In the genomic region with DNA sequence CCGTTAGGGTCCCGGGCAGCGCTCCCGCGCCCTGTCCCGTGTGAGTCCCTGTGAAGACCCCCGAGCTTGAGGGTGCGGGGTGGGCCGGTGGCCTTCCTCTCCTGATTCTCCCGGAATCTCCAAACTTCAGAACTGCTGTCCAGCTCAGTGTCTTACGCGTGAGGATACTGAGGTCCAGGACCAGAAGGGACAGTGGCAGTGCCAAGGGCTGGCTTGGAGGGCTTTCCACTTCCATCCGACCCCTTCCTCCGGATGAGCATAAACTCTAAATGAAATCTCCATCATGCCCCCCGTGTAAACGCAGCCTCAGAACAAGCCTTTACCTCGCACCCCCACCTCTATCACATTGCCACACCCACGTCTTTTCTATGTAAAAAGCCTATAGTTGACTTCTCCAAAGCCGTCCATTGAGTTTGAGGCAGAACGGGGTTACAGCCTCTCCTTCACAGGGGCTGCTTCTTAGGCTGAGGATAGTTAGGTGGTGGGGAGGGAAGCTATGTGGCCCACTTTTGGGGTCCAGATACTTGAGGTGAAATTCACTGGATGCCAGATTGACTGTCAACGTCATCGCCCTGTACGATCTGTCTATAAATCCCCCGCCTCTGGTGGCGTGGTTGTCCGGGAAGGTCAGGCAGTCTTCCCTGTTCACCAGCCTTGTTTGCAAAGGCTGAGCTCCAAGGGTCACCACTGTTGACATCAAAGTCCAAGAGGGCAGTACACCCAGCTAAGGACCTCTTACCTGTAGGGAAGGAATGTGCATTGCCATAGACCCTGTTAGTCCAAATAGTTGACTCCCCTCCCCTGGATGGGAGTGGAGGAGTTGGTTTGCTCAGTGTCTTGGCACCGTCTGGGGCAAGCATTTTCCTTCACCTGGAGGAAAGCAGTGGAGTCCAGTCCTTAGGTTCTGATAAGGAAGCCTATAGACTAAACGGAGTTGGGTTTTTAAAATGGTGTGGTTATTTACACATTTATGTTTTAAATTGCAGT, we compare ENCODE assay signal across 8 cellular contexts. TPM values are rescaled to one million over a fixed set of nuclear protein-coding genes. Genes with fewer than 3 reads are reported as not detected.
A peak's percentile ranks its signal among the peaks of the same experiment; 100 is the strongest.
DNase-seq lines count a peak whose midpoint lies in the region.

No MANE protein-coding gene starts in this region.

- H3K4me1 ChIP-seq in SJCRH30 = no peaks in the 10 kb centered on the region

- DNase-seq in AML-193 (lab: John Stamatoyannopoulos, UW) = peak; percentile 53 to 61
- peak; percentile 31 for DNase-seq in HCEC 1CT
- peak; percentile 7 to 45 for DNase-seq in SJCRH30
- peak; percentile 48 for DNase-seq in activated naive CD8-positive, alpha-beta T cell treated with anti-CD3 and anti-CD28 coated beads for 36 hours
- DNase-seq in stimulated activated CD4-positive, alpha-beta T cell treated with anti-CD3 and anti-CD28 coated beads, Interleukin-15, amount 100 ng/mL, for 24 hours = peak; percentile 60
- no peak for DNase-seq in NCI-H1694 (lab: John Stamatoyannopoulos, UW)
- DNase-seq in foreskin melanocyte = no peak

- H3K9me3 ChIP-seq in SJCRH30 (replicated peaks) (no peaks in the 10 kb centered on the region), iPS-18c (ENCODE audit: control insufficient read depth, insufficient read depth, low read length) (no peaks in the 10 kb centered on the region)

- no peaks in the 10 kb centered on the region for H3K36me3 ChIP-seq in SJCRH30

- H3K27me3 ChIP-seq in SJCRH30 = no peaks in the 10 kb centered on the region

- H3K4me3 Mint-ChIP-seq in activated naive CD8-positive, alpha-beta T cell treated with anti-CD3 and anti-CD28 coated beads for 36 hours = peak overlapping the region; percentile 98

- H3K36me3 Mint-ChIP-seq in activated naive CD8-positive, alpha-beta T cell treated with anti-CD3 and anti-CD28 coated beads for 36 hours = peaks cover 49% of the 10 kb centered on the region

- peaks cover 47% of the 10 kb centered on the region for H3K4me1 Mint-ChIP-seq in activated naive CD8-positive, alpha-beta T cell treated with anti-CD3 and anti-CD28 coated beads for 36 hours

- peaks cover 2% of the 10 kb centered on the region for H3K9me3 Mint-ChIP-seq in activated naive CD8-positive, alpha-beta T cell treated with anti-CD3 and anti-CD28 coated beads for 36 hours

- H3K27ac ChIP-seq in SJCRH30 = peak overlapping the region; percentile 70; the same call in 1 of the 2 replicates

- peak overlapping the region; percentile 99 for H3K27ac Mint-ChIP-seq in activated naive CD8-positive, alpha-beta T cell treated with anti-CD3 and anti-CD28 coated beads for 36 hours

- peak overlapping the region; percentile 96 for H3K4me3 ChIP-seq in SJCRH30
- H3K4me3 ChIP-seq in iPS-18c (ENCODE audit: insufficient read depth, low read depth, low read length) = peak overlapping the region; percentile 89

- no peaks in the 10 kb centered on the region for H3K27me3 Mint-ChIP-seq in activated naive CD8-positive, alpha-beta T cell treated with anti-CD3 and anti-CD28 coated beads for 36 hours

RNA-seq across cellular contexts. Expression of a gene that starts 1.2 kb away (rescaled TPM):
- 20.8 and 22.2 TPM in 2 replicates for total RNA-seq in SJCRH30 (2014; rRNA removed; shearing (Covaris generic))
- total RNA-seq in activated naive CD8-positive, alpha-beta T cell treated with anti-CD3 and anti-CD28 coated beads for 36 hours = 100 to 1,000 TPM; 132 to 133 TPM

Comparison
In these comparisons a context has a peak if more than half of its experiments do, and no peak if none do; other contexts are left out.
1. DNase-seq: peak in AML-193 (2 of 2), HCEC 1CT (single experiment), SJCRH30 (2 of 2), activated naive CD8-positive, alpha-beta T cell treated with anti-CD3 and anti-CD28 coated beads for 36 hours (single experiment) and stimulated activated CD4-positive, alpha-beta T cell treated with anti-CD3 and anti-CD28 coated beads, Interleukin-15, amount 100 ng/mL, for 24 hours (single experiment); none in NCI-H1694 (single experiment) and foreskin melanocyte (single experiment).